Comparison of ENCODE assay signal across 8 cellular contexts in the genomic region with DNA sequence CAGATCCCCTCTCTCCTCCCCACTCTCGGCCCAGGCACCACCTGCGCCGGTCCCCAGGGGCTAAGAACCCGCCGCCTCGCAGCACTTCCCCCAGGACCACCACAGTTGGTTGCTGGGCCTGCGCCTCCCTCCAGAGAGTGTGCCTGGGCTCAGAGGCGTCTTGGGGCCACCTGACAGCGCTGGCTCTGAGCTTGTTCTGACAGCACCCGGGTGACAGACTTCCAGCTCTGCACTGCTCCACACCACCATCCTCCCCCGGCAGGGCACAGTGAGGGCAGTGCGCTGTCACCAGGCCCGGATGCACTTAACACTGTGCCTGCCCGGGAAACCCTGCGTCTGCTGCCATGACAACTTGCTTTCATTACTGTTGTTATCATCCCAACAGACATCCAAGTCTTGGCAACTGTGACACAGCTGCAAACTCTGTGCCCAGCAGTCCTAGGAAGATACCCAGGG. TPM values are rescaled to one million over a fixed set of nuclear protein-coding genes. Genes with fewer than 3 reads are reported as not detected.
A peak's percentile ranks its signal among the peaks of the same experiment; 100 is the strongest.
DNase-seq lines count a peak whose midpoint lies in the region; ATAC-seq, FAIRE-seq and TF ChIP-seq lines count a peak whose summit lies in the region.

No MANE protein-coding gene starts in this region.

- no peaks in the 10 kb centered on the region for H3K27me3 ChIP-seq in small intestine (ENCODE audit: control insufficient read depth in 2 of 2, insufficient read depth in 2 of 2, low read length in 2 of 2)

- H3K36me3 Mint-ChIP-seq in glutamatergic neuron (ENCODE audit: unreplicated experiment): peaks cover 3% of the 10 kb centered on the region

- WGBS in small intestine, 3 donors: 38 to 61% (median 55%) methylated on average over 9 to 15 of the region's 15 CpGs

- TF ChIP-seq CTCF in glutamatergic neuron (IDR thresholded peaks at IDR 0.05; ENCODE audit: partially characterized antibody, unreplicated experiment): no peak

- H3K27ac Mint-ChIP-seq in glutamatergic neuron (ENCODE audit: unreplicated experiment): peak overlapping the region; percentile 65

- H3K36me3 ChIP-seq in small intestine (ENCODE audit: control insufficient read depth in 2 of 2, insufficient read depth in 2 of 2, low read length in 2 of 2): no peaks in the 10 kb centered on the region

- FAIRE-seq in small intestine (lab: Jason Lieb, UNC): no peak

- peaks cover 13% of the 10 kb centered on the region for H3K9me3 Mint-ChIP-seq in glutamatergic neuron (ENCODE audit: unreplicated experiment)

- POLR2A ChIA-PET in HEK293T (lab: Yijun Ruan, JAX): no interaction called here

- H3K4me3 ChIP-seq in small intestine (ENCODE audit: low read depth in 1 of 2, low read length in 2 of 2): no peak overlapping the region

- ATAC-seq in GM21381 (IDR thresholded peaks at IDR 0.05; ENCODE audit: unreplicated experiment) (peak; percentile 48), GM18519 (IDR thresholded peaks at IDR 0.05; ENCODE audit: low FRiP score, unreplicated experiment) (no peak)

- H3K4me3 Mint-ChIP-seq in glutamatergic neuron (ENCODE audit: unreplicated experiment): peak overlapping the region; percentile 64

- CTCF ChIA-PET in HEK293T (lab: Yijun Ruan, JAX): interaction anchor here (0.6 kb wide), 1 partner anchor 208 kb away, joined by 3 read pairs; no protein-coding TSS in a partner anchor

- peak; percentile 43 for DNase-seq in NCI-H2081 treated with DMSO at 0.1 percent for 48 hours (lab: John Stamatoyannopoulos, UW)
- peak; percentile 54 for DNase-seq in activated T-cell treated with anti-CD3 and anti-CD28 coated beads for 48 hours (ENCODE audit: low read depth)
- no peak for DNase-seq in glutamatergic neuron
- DNase-seq in small intestine: peak; percentile 40
- DNase-seq in HEK293T (ENCODE audit: extremely low spot score): no peak
- DNase-seq in SIG-M5 treated with dmso at 0.1 percent for 504 hours (lab: John Stamatoyannopoulos, UW; ENCODE audit: unreplicated experiment): no peak

- no peaks in the 10 kb centered on the region for H3K9me3 ChIP-seq in small intestine (ENCODE audit: control insufficient read depth, low read depth)

- peaks cover 11% of the 10 kb centered on the region for H3K4me1 Mint-ChIP-seq in glutamatergic neuron (ENCODE audit: low read depth, unreplicated experiment)

- peaks cover 0 to 5% of the 10 kb centered on the region in 2 donors for H3K4me1 ChIP-seq in small intestine (ENCODE audit: control insufficient read depth in 2 of 2, insufficient read depth in 1 of 2, low read depth in 1 of 2, low read length in 1 of 2)

- no peak overlapping the region for H3K27ac ChIP-seq in small intestine (ENCODE audit: low read depth in 1 of 2, low read length in 1 of 2)

- H3K27me3 Mint-ChIP-seq in glutamatergic neuron (ENCODE audit: unreplicated experiment): peaks cover 5% of the 10 kb centered on the region

TF ChIP-seq in HEK293T, 16 proteins besides CTCF, POLR2A, EP300 and RAD21:
- TF ChIP-seq, protein P1, sequence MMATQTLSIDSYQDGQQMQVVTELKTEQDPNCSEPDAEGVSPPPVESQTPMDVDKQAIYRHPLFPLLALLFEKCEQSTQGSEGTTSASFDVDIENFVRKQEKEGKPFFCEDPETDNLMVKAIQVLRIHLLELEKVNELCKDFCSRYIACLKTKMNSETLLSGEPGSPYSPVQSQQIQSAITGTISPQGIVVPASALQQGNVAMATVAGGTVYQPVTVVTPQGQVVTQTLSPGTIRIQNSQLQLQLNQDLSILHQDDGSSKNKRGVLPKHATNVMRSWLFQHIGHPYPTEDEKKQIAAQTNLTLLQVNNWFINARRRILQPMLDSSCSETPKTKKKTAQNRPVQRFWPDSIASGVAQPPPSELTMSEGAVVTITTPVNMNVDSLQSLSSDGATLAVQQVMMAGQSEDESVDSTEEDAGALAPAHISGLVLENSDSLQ (IDR thresholded peaks at IDR 0.05): no peak
- no peak for TF ChIP-seq FOXK2 (IDR thresholded peaks at IDR 0.05)
- no peak for TF ChIP-seq BHLHE40 (IDR thresholded peaks at IDR 0.05; ENCODE audit: borderline replicate concordance)
- TF ChIP-seq TARDBP (IDR thresholded peaks at IDR 0.05): no peak
- no peak for TF ChIP-seq LEF1 (IDR thresholded peaks at IDR 0.05; ENCODE audit: borderline replicate concordance)
- TF ChIP-seq SUZ12 (IDR thresholded peaks at IDR 0.05): no peak
- no peak for TF ChIP-seq FOXM1 (IDR thresholded peaks at IDR 0.05; ENCODE audit: borderline replicate concordance)
- TF ChIP-seq ARNT (IDR thresholded peaks at IDR 0.05): no peak
- TF ChIP-seq ZNF384 (IDR thresholded peaks at IDR 0.05): no peak
- no peak for TF ChIP-seq HDGF (IDR thresholded peaks at IDR 0.05; ENCODE audit: borderline replicate concordance)
- no peak for TF ChIP-seq NFRKB (IDR thresholded peaks at IDR 0.05)
- no peak for TF ChIP-seq ELF4 (IDR thresholded peaks at IDR 0.05)

RNA-seq across cellular contexts. Expression of a gene that starts 6.6 kb away (rescaled TPM):
- 54.6 TPM for total RNA-seq in glutamatergic neuron (ENCODE audit: unreplicated experiment)
- polyA plus RNA-seq in small intestine: 10 to 100 TPM; 18.4 to 28.0 (median 20.3) TPM

RNA-seq across cellular contexts. Expression of a gene that starts 20.4 kb away (rescaled TPM):
- 263 TPM for total RNA-seq in glutamatergic neuron (ENCODE audit: unreplicated experiment)
- polyA plus RNA-seq in small intestine: 10 to 100 TPM; 35.4 to 45.6 (median 44.1) TPM

RNA-seq across cellular contexts. Expression of a gene that starts 45.8 kb away (rescaled TPM):
- total RNA-seq in glutamatergic neuron (ENCODE audit: unreplicated experiment): 36.3 TPM
- polyA plus RNA-seq in small intestine: 10 to 100 TPM; 40.6 to 84.1 (median 58.9) TPM

Comparison
In these comparisons a context has a peak if more than half of its experiments do, and no peak if none do; other contexts are left out.
1. DNase-seq: peak in NCI-H2081 treated with DMSO at 0.1 percent for 48 hours (single experiment), activated T-cell treated with anti-CD3 and anti-CD28 coated beads for 48 hours (single experiment) and small intestine (single experiment); none in glutamatergic neuron (single experiment), HEK293T (single experiment) and SIG-M5 treated with dmso at 0.1 percent for 504 hours (single experiment).